1 cellular context compared by ENCODE assay signal in the genomic region with DNA sequence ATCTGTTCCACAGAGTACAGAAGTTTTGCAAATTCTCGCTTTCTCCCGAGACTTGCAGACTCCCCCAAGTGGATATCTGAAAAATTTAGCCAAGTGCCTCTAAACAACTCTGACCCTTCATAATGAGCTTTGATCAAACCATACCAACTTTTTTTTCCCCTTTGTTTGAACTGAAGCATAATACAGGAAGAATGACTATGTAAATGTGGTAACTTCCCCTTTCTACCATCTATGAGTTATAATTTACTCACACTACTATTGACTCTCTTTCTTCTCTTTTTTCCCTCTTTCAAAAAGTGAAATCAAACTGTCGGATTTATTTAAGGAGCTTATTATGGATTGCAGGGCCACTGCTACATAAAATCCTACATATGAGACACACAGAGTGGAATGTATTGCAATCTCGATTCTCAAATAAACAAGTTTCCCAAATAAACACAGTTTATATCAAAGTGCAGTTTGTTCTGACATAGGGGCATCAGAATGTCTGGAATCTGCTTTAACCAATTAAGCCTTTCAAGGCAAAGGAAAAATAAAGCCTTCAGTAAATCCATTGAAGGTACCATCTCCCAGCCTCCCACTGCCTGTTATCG.
TF ChIP-seq lines count a peak whose summit lies in the region.

No MANE protein-coding gene starts in this region.

TF ChIP-seq in GM23338, 12 proteins besides CTCF, POLR2A, EP300 and RAD21 (continued from another document):
- TF ChIP-seq, protein P1, sequence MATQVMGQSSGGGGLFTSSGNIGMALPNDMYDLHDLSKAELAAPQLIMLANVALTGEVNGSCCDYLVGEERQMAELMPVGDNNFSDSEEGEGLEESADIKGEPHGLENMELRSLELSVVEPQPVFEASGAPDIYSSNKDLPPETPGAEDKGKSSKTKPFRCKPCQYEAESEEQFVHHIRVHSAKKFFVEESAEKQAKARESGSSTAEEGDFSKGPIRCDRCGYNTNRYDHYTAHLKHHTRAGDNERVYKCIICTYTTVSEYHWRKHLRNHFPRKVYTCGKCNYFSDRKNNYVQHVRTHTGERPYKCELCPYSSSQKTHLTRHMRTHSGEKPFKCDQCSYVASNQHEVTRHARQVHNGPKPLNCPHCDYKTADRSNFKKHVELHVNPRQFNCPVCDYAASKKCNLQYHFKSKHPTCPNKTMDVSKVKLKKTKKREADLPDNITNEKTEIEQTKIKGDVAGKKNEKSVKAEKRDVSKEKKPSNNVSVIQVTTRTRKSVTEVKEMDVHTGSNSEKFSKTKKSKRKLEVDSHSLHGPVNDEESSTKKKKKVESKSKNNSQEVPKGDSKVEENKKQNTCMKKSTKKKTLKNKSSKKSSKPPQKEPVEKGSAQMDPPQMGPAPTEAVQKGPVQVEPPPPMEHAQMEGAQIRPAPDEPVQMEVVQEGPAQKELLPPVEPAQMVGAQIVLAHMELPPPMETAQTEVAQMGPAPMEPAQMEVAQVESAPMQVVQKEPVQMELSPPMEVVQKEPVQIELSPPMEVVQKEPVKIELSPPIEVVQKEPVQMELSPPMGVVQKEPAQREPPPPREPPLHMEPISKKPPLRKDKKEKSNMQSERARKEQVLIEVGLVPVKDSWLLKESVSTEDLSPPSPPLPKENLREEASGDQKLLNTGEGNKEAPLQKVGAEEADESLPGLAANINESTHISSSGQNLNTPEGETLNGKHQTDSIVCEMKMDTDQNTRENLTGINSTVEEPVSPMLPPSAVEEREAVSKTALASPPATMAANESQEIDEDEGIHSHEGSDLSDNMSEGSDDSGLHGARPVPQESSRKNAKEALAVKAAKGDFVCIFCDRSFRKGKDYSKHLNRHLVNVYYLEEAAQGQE (IDR thresholded peaks at IDR 0.05; ENCODE audit: unreplicated experiment) = no peak
- TF ChIP-seq, protein P2, sequence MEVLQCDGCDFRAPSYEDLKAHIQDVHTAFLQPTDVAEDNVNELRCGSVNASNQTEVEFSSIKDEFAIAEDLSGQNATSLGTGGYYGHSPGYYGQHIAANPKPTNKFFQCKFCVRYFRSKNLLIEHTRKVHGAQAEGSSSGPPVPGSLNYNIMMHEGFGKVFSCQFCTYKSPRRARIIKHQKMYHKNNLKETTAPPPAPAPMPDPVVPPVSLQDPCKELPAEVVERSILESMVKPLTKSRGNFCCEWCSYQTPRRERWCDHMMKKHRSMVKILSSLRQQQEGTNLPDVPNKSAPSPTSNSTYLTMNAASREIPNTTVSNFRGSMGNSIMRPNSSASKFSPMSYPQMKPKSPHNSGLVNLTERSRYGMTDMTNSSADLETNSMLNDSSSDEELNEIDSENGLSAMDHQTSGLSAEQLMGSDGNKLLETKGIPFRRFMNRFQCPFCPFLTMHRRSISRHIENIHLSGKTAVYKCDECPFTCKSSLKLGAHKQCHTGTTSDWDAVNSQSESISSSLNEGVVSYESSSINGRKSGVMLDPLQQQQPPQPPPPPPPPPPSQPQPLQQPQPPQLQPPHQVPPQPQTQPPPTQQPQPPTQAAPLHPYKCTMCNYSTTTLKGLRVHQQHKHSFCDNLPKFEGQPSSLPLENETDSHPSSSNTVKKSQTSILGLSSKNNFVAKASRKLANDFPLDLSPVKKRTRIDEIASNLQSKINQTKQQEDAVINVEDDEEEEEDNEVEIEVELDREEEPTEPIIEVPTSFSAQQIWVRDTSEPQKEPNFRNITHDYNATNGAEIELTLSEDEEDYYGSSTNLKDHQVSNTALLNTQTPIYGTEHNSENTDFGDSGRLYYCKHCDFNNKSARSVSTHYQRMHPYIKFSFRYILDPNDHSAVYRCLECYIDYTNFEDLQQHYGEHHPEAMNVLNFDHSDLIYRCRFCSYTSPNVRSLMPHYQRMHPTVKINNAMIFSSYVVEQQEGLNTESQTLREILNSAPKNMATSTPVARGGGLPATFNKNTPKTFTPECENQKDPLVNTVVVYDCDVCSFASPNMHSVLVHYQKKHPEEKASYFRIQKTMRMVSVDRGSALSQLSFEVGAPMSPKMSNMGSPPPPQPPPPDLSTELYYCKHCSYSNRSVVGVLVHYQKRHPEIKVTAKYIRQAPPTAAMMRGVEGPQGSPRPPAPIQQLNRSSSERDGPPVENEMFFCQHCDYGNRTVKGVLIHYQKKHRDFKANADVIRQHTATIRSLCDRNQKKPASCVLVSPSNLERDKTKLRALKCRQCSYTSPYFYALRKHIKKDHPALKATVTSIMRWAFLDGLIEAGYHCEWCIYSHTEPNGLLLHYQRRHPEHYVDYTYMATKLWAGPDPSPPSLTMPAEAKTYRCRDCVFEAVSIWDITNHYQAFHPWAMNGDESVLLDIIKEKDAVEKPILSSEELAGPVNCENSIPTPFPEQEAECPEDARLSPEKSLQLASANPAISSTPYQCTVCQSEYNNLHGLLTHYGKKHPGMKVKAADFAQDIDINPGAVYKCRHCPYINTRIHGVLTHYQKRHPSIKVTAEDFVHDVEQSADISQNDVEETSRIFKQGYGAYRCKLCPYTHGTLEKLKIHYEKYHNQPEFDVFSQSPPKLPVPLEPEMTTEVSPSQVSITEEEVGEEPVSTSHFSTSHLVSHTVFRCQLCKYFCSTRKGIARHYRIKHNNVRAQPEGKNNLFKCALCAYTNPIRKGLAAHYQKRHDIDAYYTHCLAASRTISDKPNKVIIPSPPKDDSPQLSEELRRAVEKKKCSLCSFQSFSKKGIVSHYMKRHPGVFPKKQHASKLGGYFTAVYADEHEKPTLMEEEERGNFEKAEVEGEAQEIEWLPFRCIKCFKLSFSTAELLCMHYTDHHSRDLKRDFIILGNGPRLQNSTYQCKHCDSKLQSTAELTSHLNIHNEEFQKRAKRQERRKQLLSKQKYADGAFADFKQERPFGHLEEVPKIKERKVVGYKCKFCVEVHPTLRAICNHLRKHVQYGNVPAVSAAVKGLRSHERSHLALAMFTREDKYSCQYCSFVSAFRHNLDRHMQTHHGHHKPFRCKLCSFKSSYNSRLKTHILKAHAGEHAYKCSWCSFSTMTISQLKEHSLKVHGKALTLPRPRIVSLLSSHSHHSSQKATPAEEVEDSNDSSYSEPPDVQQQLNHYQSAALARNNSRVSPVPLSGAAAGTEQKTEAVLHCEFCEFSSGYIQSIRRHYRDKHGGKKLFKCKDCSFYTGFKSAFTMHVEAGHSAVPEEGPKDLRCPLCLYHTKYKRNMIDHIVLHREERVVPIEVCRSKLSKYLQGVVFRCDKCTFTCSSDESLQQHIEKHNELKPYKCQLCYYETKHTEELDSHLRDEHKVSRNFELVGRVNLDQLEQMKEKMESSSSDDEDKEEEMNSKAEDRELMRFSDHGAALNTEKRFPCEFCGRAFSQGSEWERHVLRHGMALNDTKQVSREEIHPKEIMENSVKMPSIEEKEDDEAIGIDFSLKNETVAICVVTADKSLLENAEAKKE (CRISPR knock-in tag; IDR thresholded peaks at IDR 0.05) = no peak
- TF ChIP-seq JUNB (IDR thresholded peaks at IDR 0.05; ENCODE audit: unreplicated experiment) (no peak), EZH2 (IDR thresholded peaks at IDR 0.05; ENCODE audit: low read depth, unreplicated experiment) (no peak), EZH2phosphoT487 (IDR thresholded peaks at IDR 0.05; ENCODE audit: unreplicated experiment) (no peak), ZNF331 (CRISPR knock-in tag; IDR thresholded peaks at IDR 0.05; ENCODE audit: low read depth) (no peak), STAT1 (IDR thresholded peaks at IDR 0.05; ENCODE audit: unreplicated experiment) (no peak), POLR2AphosphoS5 (IDR thresholded peaks at IDR 0.05; ENCODE audit: low read depth) (no peak), NANOG (IDR thresholded peaks at IDR 0.05; ENCODE audit: borderline replicate concordance) (no peak)
- TF ChIP-seq, protein P3, sequence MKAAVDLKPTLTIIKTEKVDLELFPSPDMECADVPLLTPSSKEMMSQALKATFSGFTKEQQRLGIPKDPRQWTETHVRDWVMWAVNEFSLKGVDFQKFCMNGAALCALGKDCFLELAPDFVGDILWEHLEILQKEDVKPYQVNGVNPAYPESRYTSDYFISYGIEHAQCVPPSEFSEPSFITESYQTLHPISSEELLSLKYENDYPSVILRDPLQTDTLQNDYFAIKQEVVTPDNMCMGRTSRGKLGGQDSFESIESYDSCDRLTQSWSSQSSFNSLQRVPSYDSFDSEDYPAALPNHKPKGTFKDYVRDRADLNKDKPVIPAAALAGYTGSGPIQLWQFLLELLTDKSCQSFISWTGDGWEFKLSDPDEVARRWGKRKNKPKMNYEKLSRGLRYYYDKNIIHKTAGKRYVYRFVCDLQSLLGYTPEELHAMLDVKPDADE (IDR thresholded peaks at IDR 0.05) = no peak
TF ChIP-seq in GM23338: peak in this region for 0.
